Comparison of ENCODE assay signal across 6 cellular contexts in genomic region chr6:33417127-33417902, GRCh38. TPM values are rescaled to one million over a fixed set of nuclear protein-coding genes. Genes with fewer than 3 reads are reported as not detected.
DNase-seq lines count a peak whose midpoint lies in the region; ATAC-seq and TF ChIP-seq lines count a peak whose summit lies in the region.

No MANE protein-coding gene starts in this region.

- H3K9me3 ChIP-seq in SU-DHL-6 (ENCODE audit: insufficient read depth, low read length) = no peaks in the 10 kb centered on the region

- no peaks in the 10 kb centered on the region for H3K36me3 ChIP-seq in SU-DHL-6 (ENCODE audit: low read length)
- H3K36me3 ChIP-seq in urinary bladder (ENCODE audit: insufficient read depth) = no peaks in the 10 kb centered on the region

- H3K27ac ChIP-seq in SU-DHL-6 (ENCODE audit: low read depth, low read length) (peak overlapping the region; percentile 67), urinary bladder (ENCODE audit: low read depth) (peak overlapping the region; percentile 69)

- TF ChIP-seq CTCF in GM12875 (IDR thresholded peaks at IDR 0.05; ENCODE audit: borderline replicate concordance, insufficient read depth, low read depth, low read length) (no peak), SU-DHL-6 (IDR thresholded peaks at IDR 0.05; ENCODE audit: insufficient read depth, low read length, poor library complexity, severe bottlenecking) (no peak)

- H3K9ac ChIP-seq in SU-DHL-6 (ENCODE audit: low read length) = peak overlapping the region; percentile 80

- H3K27me3 ChIP-seq in SU-DHL-6 (ENCODE audit: low read length) = no peaks in the 10 kb centered on the region

- 1% methylated on average over 25 of the region's 25 CpGs for WGBS in urinary bladder

- H3K79me2 ChIP-seq in SU-DHL-6 (ENCODE audit: insufficient read depth, low read length) = peaks cover 22% of the 10 kb centered on the region

- H4K20me1 ChIP-seq in SU-DHL-6 (ENCODE audit: low read depth, low read length) = no peaks in the 10 kb centered on the region

- H3K4me3 ChIP-seq in GM12875 (ENCODE audit: low read depth, low read length) (peak overlapping the region; percentile 54), SU-DHL-6 (ENCODE audit: insufficient read depth, low read length, poor library complexity, severe bottlenecking) (peak overlapping the region; percentile 89), iPS-11a (ENCODE audit: low read depth, low read length) (peak overlapping the region; percentile 93), urinary bladder (ENCODE audit: low read depth, low read length) (peak overlapping the region; percentile 51)

- no peak for DNase-seq in NOMO-1 (lab: John Stamatoyannopoulos, UW; ENCODE audit: unreplicated experiment in 2 of 2)

- peak overlapping the region; percentile 87 for H3K4me2 ChIP-seq in SU-DHL-6 (ENCODE audit: low read depth, low read length, poor library complexity, severe bottlenecking)

- H3F3A ChIP-seq in SU-DHL-6 (ENCODE audit: insufficient read depth) = peaks cover 26% of the 10 kb centered on the region

- no peaks in the 10 kb centered on the region for H3K9me2 ChIP-seq in SU-DHL-6 (replicated peaks; ENCODE audit: insufficient read depth, low read length)

- peak overlapping the region; percentile 43 for H2AFZ ChIP-seq in SU-DHL-6 (ENCODE audit: low read depth, low read length, severe bottlenecking)

- no peak for ATAC-seq in GM21619 (IDR thresholded peaks at IDR 0.05; ENCODE audit: unreplicated experiment)

- no peaks in the 10 kb centered on the region for H3K4me1 ChIP-seq in urinary bladder (ENCODE audit: insufficient read depth)

RNA-seq across cellular contexts. Expression of gene CUTA, which starts 0.6 kb away (rescaled TPM):
- total RNA-seq in urinary bladder = 62.5 TPM
- polyA plus RNA-seq in urinary bladder = 192 TPM

RNA-seq across cellular contexts. Expression of gene SYNGAP1, which starts 2.5 kb away (rescaled TPM):
- total RNA-seq in urinary bladder = 9.8 TPM
- 19.6 TPM for polyA plus RNA-seq in urinary bladder

RNA-seq across cellular contexts. Expression of gene PHF1, which starts 6.5 kb away (rescaled TPM):
- 16.4 TPM for total RNA-seq in urinary bladder
- 79.4 TPM for polyA plus RNA-seq in urinary bladder

RNA-seq across cellular contexts. Expression of gene KIFC1, which starts 25.7 kb away (rescaled TPM):
- total RNA-seq in urinary bladder = 7.5 TPM
- polyA plus RNA-seq in urinary bladder = 1.2 TPM

RNA-seq across cellular contexts. Expression of gene ZBTB9, which starts 37.1 kb away (rescaled TPM):
- total RNA-seq in urinary bladder = 7.8 TPM
- polyA plus RNA-seq in urinary bladder = 5.0 TPM
